In genomic region chrX:43885617-43886016, GRCh38 we compare ENCODE assay signal across 27 cellular contexts.
"Had no signal": no experiment of that assay in that cellular context is flagged by ENCODE, and none has a peak within 500 bp of the region (broad histone marks: within the 10 kb centered on the region; RNA-seq: fewer than 3 reads in every experiment).

No MANE protein-coding gene starts in this region.

- H3K27me3 ChIP-seq: suprapubic skin, testis, thyroid gland, tibial artery, tibial nerve, transverse colon, upper lobe of left lung, upper lobe of right lung, uterus, vagina had no signal

- H3K9me3 ChIP-seq: suprapubic skin, testis, thoracic aorta, thyroid gland, transverse colon, upper lobe of right lung, uterus, vagina had no signal

- ATAC-seq: stimulated activated effector memory CD8-positive, alpha-beta T cell treated with anti-CD3 and anti-CD28 coated beads, Interleukin-12 subunit alpha, Interleukin-12 subunit beta, amount 100 ng/mL, for 72 hours; stimulated activated memory B cell treated with anti-CD40 and anti-IgM and Interleukin-4, amounts not matched to agents 10 μg/mL and 1 μg/mL and 100 μg/mL, for 72 hours; stimulated activated naive B cell treated with anti-CD40 and anti-IgM and Interleukin-4, amounts not matched to agents 10 μg/mL and 1 μg/mL and 100 μg/mL, for 72 hours; stimulated activated naive CD8-positive, alpha-beta T cell treated with anti-CD3 and anti-CD28 coated beads, Interleukin-15, amount 100 ng/mL, for 72 hours; stimulated activated naive CD8-positive, alpha-beta T cell treated with anti-CD3 and anti-CD28 coated beads, Interleukin-15, Interleukin-2, amounts not matched to agents 100 U/mL and 50 U/mL, for 24 hours; upper lobe of right lung had no signal

- DNase-seq: stimulated activated CD4-positive, alpha-beta T cell treated with anti-CD3 and anti-CD28 coated beads, Interleukin-2, amount 100 ng/mL, for 48 hours; stimulated activated CD4-positive, alpha-beta T cell treated with anti-CD3 and anti-CD28 coated beads, Interleukin-4, amount 100 ng/mL, for 1 hour; stimulated activated CD4-positive, alpha-beta T cell treated with anti-CD3 and anti-CD28 coated beads, Interleukin-4, amount 100 ng/mL, for 24 hours; stimulated activated CD4-positive, alpha-beta T cell treated with anti-CD3 and anti-CD28 coated beads, Interleukin-4, amount 100 ng/mL, for 4 hours; stimulated activated CD8-positive, alpha-beta memory T cell treated with anti-CD3 and anti-CD28 coated beads, Interleukin-4, amount 100 ng/mL, for 48 hours; stimulated activated naive B cell treated with anti-CD40 and anti-IgM and Interleukin-4, amounts not matched to agents 10 μg/mL and 1 μg/mL and 100 μg/mL, for 72 hours; stimulated activated naive CD4-positive, alpha-beta T cell; stimulated activated naive CD4-positive, alpha-beta T cell treated with Interleukin-2 at 50 U/mL for 16 hours; stimulated activated naive CD8-positive, alpha-beta T cell treated with anti-CD3 and anti-CD28 coated beads, Interleukin-15, amount 100 ng/mL, for 72 hours; stimulated activated naive CD8-positive, alpha-beta T cell treated with anti-CD3 and anti-CD28 coated beads, Interleukin-15, Interleukin-2, amounts not matched to agents 100 U/mL and 50 U/mL, for 24 hours; stomach; substantia nigra; testis; thyroid gland; tibial artery; transverse colon; trophoblast cell; upper lobe of left lung; upper lobe of right lung; uterus had no signal

- H3K36me3 ChIP-seq: stomach, suprapubic skin, thoracic aorta, thyroid gland, tibial artery, tibial nerve, transverse colon, upper lobe of left lung, upper lobe of right lung, uterus, vagina had no signal

- H3K4me3 ChIP-seq: stomach, suprapubic skin, testis, thoracic aorta, thyroid gland, tibial artery, tibial nerve, transverse colon, upper lobe of left lung, upper lobe of right lung, uterus, vagina had no signal

- H3K27ac ChIP-seq: stomach, suprapubic skin, testis, thoracic aorta, thyroid gland, tibial artery, tibial nerve, transverse colon, upper lobe of left lung, upper lobe of right lung, uterus, vagina had no signal

- H3K4me1 ChIP-seq: testis, thyroid gland, tibial nerve, upper lobe of left lung, upper lobe of right lung, uterus, vagina had no signal

- FAIRE-seq: urothelium cell line had no signal
